8 cellular contexts compared by ENCODE assay signal in the genomic region with DNA sequence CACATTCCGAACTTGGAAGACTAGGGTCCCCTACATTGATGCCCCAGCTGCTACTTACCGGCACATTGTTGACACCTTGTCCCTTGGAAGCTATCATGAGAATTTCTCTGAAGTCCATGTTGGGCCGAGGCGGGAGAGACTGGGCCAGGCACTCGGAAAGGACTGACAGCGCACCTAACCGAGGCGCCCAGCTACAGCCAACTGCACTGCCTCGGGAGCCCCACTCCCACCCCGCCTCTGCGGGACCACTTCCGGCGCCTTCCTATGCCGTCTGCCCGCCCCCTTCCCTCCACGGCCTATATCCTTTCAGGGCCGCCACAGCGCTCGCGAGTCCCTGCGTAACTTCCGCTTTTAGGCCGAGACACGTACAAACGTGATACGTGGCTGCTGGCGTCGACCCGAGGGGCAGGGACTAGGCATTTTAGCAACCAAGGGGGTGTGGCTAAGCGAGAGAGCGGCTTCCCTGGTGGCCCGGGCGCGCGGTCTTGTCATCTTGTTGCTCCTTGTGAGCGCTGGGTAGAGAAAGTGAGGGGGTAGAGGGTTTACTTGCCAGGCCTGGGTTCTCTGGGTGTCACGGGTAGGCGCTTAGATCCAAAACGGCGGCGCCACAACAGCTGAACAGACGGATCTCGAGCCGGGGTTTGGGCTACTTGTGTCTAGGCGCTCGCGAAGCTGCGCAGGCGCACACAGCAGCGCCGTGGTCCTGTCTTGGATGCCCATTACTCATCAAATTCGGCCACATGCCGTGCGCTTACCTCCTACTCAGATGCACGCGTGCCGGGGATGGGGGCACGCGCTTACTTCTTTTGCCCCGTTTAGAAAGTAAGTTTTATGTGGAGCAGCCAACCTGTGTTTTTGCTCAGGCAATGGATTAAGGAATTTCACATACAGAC. TPM values are rescaled to one million over a fixed set of nuclear protein-coding genes. Genes with fewer than 3 reads are reported as not detected.
DNase-seq lines count a peak whose midpoint lies in the region; ATAC-seq, FAIRE-seq and TF ChIP-seq lines count a peak whose summit lies in the region.

A gene with protein sequence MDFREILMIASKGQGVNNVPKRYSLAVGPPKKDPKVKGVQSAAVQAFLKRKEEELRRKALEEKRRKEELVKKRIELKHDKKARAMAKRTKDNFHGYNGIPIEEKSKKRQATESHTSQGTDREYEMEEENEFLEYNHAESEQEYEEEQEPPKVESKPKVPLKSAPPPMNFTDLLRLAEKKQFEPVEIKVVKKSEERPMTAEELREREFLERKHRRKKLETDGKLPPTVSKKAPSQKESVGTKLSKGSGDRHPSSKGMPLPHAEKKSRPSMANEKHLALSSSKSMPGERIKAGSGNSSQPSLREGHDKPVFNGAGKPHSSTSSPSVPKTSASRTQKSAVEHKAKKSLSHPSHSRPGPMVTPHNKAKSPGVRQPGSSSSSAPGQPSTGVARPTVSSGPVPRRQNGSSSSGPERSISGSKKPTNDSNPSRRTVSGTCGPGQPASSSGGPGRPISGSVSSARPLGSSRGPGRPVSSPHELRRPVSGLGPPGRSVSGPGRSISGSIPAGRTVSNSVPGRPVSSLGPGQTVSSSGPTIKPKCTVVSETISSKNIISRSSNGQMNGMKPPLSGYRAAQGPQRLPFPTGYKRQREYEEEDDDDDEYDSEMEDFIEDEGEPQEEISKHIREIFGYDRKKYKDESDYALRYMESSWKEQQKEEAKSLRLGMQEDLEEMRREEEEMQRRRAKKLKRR (minus strand): TSS at position 203 of the 893 bp plus-strand sequence. CDS start 85 bp downstream, at position 118.

- H3K27ac ChIP-seq in OCI-LY7 (ENCODE audit: low read depth, low read length, poor library complexity, severe bottlenecking) = peak within 1 kb of the TSS; percentile 67

- peak within 1 kb of the TSS; percentile 90 for H3K4me2 ChIP-seq in OCI-LY7 (ENCODE audit: low read length)

- H3K9me2 ChIP-seq in OCI-LY7 (ENCODE audit: insufficient read depth, low read length) = no peaks in the 10 kb centered on the region

- H4K20me1 ChIP-seq in OCI-LY7 (ENCODE audit: insufficient read depth, low read length) = no peaks in the 10 kb centered on the region

- DNase-seq in D721Med (ENCODE audit: insufficient read length, low spot score) (peak; percentile 73), HuH-7.5 (ENCODE audit: low spot score) (peak; percentile 68), OCI-LY7 (ENCODE audit: low spot score) (peak; percentile 100), activated T-cell treated with anti-CD3 and anti-CD28 coated beads for 1 hour (ENCODE audit: low read depth) (peak; percentile 92), epidermal melanocyte (ENCODE audit: insufficient read length, low spot score) (peak; percentile 88), middle frontal gyrus (ENCODE audit: extremely low spot score, low spot score) (peak; percentile 99)
- DNase-seq in stimulated activated CD8-positive, alpha-beta memory T cell treated with anti-CD3 and anti-CD28 coated beads, Interleukin-2, amount 100 ng/mL, for 48 hours (ENCODE audit: low read depth in 2 of 2) = peak; percentile 94 to 97

- ATAC-seq in GM21526 (IDR thresholded peaks at IDR 0.05; ENCODE audit: low FRiP score, unreplicated experiment) = peak; percentile 95

- peak within 1 kb of the TSS; percentile 95 for H2AFZ ChIP-seq in OCI-LY7 (ENCODE audit: low read length)

- H3K4me1 ChIP-seq in OCI-LY7 (ENCODE audit: insufficient read depth, low read length, poor library complexity, severe bottlenecking) = peaks cover 16% of the 10 kb centered on the region

- FAIRE-seq in D721Med (lab: Jason Lieb, UNC) = no peak

- H3K36me3 ChIP-seq in OCI-LY7 (ENCODE audit: insufficient read depth, low read length) = peaks cover 14% of the 10 kb centered on the region

- TF ChIP-seq CTCF in D721Med (IDR thresholded peaks at IDR 0.05; ENCODE audit: insufficient read depth, missing control alignments) = no peak
- TF ChIP-seq CTCF in OCI-LY7 (conservative IDR thresholded peaks at IDR 0.05; ENCODE audit: low read length) = no peak

- POLR2A ChIA-PET in OCI-LY7 (lab: Charles Lee) = interaction anchor here (0.6 to 6.2 kb wide), 14 partner anchors 11 to 357 kb away, joined by 3 to 43 read pairs (median 4); a partner anchor contains a TSS

- H3K9me3 ChIP-seq in OCI-LY7 (ENCODE audit: low read length) = no peaks in the 10 kb centered on the region

- H3K4me3 ChIP-seq in OCI-LY7 (ENCODE audit: low read depth, low read length, poor library complexity, severe bottlenecking) = peak within 1 kb of the TSS; percentile 90

- intact Hi-C loops in OCI-LY7 (cut with micrococcal nuclease; ENCODE audit: unreplicated experiment) = loop anchor here (1.0 to 10.0 kb wide), 3 partner anchors 108 to 520 kb away; a partner anchor contains a TSS

- BruUV-seq in OCI-LY7 (replicated peaks; lab: Mats Ljungman, UMichigan) = TSS peak; percentile 98

- H3K79me2 ChIP-seq in OCI-LY7 (ENCODE audit: insufficient read depth, low read depth, low read length) = peaks cover 45% of the 10 kb centered on the region

- CTCF ChIA-PET in OCI-LY7 (lab: Charles Lee; ENCODE audit: unreplicated experiment) = interaction anchor here (0.6 to 1.6 kb wide), 3 partner anchors 60 to 519 kb away, joined by 3 to 6 read pairs (median 3); no protein-coding TSS in a partner anchor

RNA-seq across cellular contexts. Expression of the gene that starts here (rescaled TPM):
- total RNA-seq in OCI-LY7 (2014; rRNA removed; shearing (Covaris generic)) = 15.6 and 15.8 TPM in 2 replicates
- total RNA-seq in OCI-LY7 (2022) = 15.8 and 16.9 TPM in 2 replicates

Comparison
In these comparisons a context has a peak if more than half of its experiments do, and no peak if none do; other contexts are left out.
1. Peak in every context shown above with its lines: DNase-seq, ATAC-seq, H3K4me3 ChIP-seq and H3K27ac ChIP-seq.